ENCODE assay signal across 2 cellular contexts in the genomic region with DNA sequence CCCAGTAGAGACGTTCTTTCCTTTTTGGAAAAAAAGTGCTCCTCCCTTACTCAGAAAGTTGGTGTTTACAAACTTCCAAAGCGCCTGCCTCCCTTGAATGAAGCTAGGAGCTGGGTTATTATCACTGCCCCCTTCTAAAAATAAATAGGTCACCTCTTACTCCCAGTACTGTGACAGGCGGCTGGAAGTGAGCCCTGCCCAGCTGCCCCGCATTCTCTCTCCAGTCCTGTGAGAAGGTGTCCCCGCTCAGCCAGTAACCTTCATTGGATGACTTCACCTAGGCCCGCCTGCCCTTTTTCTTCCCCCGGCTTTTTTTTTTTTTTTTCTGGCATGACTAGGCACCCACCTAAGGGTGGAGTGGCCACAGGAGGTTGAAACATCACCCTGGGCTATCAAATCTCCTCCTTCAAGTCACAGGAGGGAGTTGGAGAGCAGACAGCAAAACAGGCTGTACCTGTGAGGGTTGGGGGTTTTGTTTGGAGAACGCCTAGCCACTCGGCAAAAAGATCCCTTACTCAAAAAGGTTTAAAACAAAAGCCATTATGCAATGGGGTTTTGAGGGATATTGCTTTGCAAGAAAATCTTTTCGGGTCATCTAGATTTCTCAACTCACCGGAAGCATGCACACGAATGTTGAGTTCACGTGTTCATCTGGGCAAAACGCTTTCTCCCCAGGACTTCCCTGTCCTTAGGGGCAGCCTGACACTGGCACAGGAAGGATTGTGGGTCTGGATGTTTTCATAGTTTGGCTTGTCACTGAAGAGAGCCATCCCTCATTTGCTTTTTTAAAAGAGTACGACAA.
TF ChIP-seq lines count a peak whose summit lies in the region.

No MANE protein-coding gene starts in this region.

TF ChIP-seq in endothelial cell of umbilical vein, 7 proteins besides CTCF, POLR2A, EP300 and RAD21:
- TF ChIP-seq, protein P1, sequence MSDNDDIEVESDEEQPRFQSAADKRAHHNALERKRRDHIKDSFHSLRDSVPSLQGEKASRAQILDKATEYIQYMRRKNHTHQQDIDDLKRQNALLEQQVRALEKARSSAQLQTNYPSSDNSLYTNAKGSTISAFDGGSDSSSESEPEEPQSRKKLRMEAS (IDR thresholded peaks at IDR 0.05; ENCODE audit: insufficient read depth, insufficient read length): no peak
- TF ChIP-seq JUN (IDR thresholded peaks at IDR 0.05; ENCODE audit: borderline replicate concordance, insufficient read depth, insufficient read length, low read depth) (no peak), EZH2 (IDR thresholded peaks at IDR 0.05; ENCODE audit: borderline replicate concordance, low read depth, low read length, severe bottlenecking) (peak; percentile 25), GATA2 (IDR thresholded peaks at IDR 0.05; ENCODE audit: insufficient read depth, insufficient read length, low read depth, low read length) (no peak), FOS (IDR thresholded peaks at IDR 0.05; ENCODE audit: borderline replicate concordance, insufficient read depth, low read length) (no peak)

TF ChIP-seq in SK-N-SH, 30 proteins besides CTCF, POLR2A, EP300 and RAD21:
- TF ChIP-seq MXI1 (IDR thresholded peaks at IDR 0.05; ENCODE audit: low read depth, low read length): no peak
- TF ChIP-seq SMC3 (IDR thresholded peaks at IDR 0.05; ENCODE audit: low read depth, low read length): no peak
- TF ChIP-seq ZBTB33 (IDR thresholded peaks at IDR 0.05; ENCODE audit: borderline replicate concordance, low read depth): no peak
